2 cellular contexts compared by ENCODE assay signal in the genomic region with DNA sequence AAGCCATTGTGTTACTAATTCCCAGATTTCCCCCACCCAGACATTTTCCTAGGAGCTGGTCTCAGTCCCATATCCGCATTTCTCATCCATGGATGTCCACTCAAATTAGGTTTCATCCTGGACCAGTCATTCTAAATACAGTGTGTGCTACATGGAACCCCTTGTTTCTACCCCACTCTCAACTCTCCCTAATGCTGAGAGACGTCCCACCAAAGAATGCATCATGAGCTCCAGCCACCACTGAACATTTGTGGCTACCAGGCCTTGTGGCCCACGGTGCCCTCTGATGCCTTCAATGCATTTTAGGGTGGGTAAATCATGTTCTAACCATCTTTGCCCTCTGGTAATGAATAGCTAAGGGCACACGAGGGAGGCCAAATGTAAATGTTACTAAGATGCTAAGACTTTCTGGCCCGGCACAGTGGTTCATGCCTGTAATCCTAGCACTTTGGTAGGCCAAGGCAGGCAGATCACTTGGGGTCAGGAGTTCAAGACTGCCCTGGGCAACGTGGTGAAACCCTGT.
TF ChIP-seq lines count a peak whose summit lies in the region.

No MANE protein-coding gene starts in this region.

TF ChIP-seq in HCT116, 20 proteins besides CTCF, POLR2A, EP300 and RAD21:
- TF ChIP-seq CEBPB (IDR thresholded peaks at IDR 0.05; ENCODE audit: low read depth), result no peak
- TF ChIP-seq ZNF274 (IDR thresholded peaks at IDR 0.05; ENCODE audit: low read depth, low read length), result no peak
- no peak for TF ChIP-seq EZH2phosphoT487 (IDR thresholded peaks at IDR 0.05; ENCODE audit: borderline replicate concordance)
- TF ChIP-seq EGR1 (IDR thresholded peaks at IDR 0.05; ENCODE audit: low read depth), result no peak
- no peak for TF ChIP-seq MAX (IDR thresholded peaks at IDR 0.05)
- TF ChIP-seq SP1 (IDR thresholded peaks at IDR 0.05; ENCODE audit: low read depth), result no peak
- TF ChIP-seq ZFX (IDR thresholded peaks at IDR 0.05), result no peak
- TF ChIP-seq REST (IDR thresholded peaks at IDR 0.05; ENCODE audit: low read depth), result no peak
- no peak for TF ChIP-seq POLR2AphosphoS5 (IDR thresholded peaks at IDR 0.05; ENCODE audit: low read depth, low read length)
- no peak for TF ChIP-seq EZH2 (IDR thresholded peaks at IDR 0.05)
- TF ChIP-seq TCF7L2 (IDR thresholded peaks at IDR 0.05; ENCODE audit: borderline replicate concordance, extremely low read depth, insufficient read depth, insufficient read length), result no peak

TF ChIP-seq in GM12891, 5 proteins besides CTCF, POLR2A, EP300 and RAD21:
- no peak for TF ChIP-seq POU2F2 (IDR thresholded peaks at IDR 0.05; ENCODE audit: low read depth, low read length)
- TF ChIP-seq POLR2AphosphoS5 (IDR thresholded peaks at IDR 0.05; ENCODE audit: low read depth, low read length), result no peak
- TF ChIP-seq PAX5 (IDR thresholded peaks at IDR 0.05; ENCODE audit: insufficient read depth, low read length, severe bottlenecking), result no peak
- no peak for TF ChIP-seq SPI1 (IDR thresholded peaks at IDR 0.05; ENCODE audit: low read depth, low read length)
- no peak for TF ChIP-seq TAF1 (IDR thresholded peaks at IDR 0.05; ENCODE audit: low read depth, low read length)
